9 cellular contexts compared by ENCODE assay signal in the genomic region with DNA sequence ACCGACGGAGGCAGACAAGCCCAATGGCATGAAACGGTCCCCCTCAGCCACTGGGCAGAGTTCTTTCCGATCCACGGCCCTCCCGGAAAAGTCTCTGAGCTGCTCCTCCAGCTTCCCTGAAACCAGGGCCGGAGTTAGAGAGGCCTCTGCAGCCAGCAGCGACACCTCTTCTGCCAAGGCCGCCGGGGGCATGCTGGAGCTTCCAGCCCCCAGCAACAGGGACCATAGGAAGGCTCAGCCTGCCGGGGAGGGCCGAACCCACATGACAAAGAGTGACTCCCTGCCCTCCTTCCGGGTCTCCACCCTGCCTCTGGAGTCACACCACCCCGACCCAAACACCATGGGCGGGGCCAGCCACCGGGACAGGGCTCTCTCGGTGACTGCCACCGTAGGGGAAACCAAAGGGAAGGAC. TPM values are rescaled to one million over a fixed set of nuclear protein-coding genes. Genes with fewer than 3 reads are reported as not detected.
A peak's percentile ranks its signal among the peaks of the same experiment; 100 is the strongest.
DNase-seq lines count a peak whose midpoint lies in the region; ATAC-seq, FAIRE-seq and TF ChIP-seq lines count a peak whose summit lies in the region.
"Had no signal": no experiment of that assay in that cellular context is flagged by ENCODE, and none has a peak within 500 bp of the region (broad histone marks: within the 10 kb centered on the region; RNA-seq: fewer than 3 reads in every experiment).

No MANE protein-coding gene starts in this region.

- H3K4me3 ChIP-seq in esophagus squamous epithelium (peak overlapping the region; percentile 13 to 61 (median 37)), retinal pigment epithelial cell (ENCODE audit: low read length) (peak overlapping the region; percentile 29), vagina (peak overlapping the region; percentile 33 to 34), foreskin fibroblast (ENCODE audit: low read depth in 1 of 2, low read length in 2 of 2) (no peak overlapping the region)

- H3K9me3 ChIP-seq in esophagus squamous epithelium, result no peaks in the 10 kb centered on the region
- H3K9me3 ChIP-seq in vagina, result no peaks in the 10 kb centered on the region

- TF ChIP-seq CTCF in esophagus squamous epithelium (IDR thresholded peaks at IDR 0.05) (no peak), retinal pigment epithelial cell (conservative IDR thresholded peaks at IDR 0.05; ENCODE audit: low read depth, low read length) (no peak), vagina (IDR thresholded peaks at IDR 0.05) (no peak), foreskin fibroblast (IDR thresholded peaks at IDR 0.05; ENCODE audit: low read depth, low read length) (no peak)

- H3K27ac ChIP-seq in esophagus squamous epithelium, result peak overlapping the region; percentile 87 to 90 (median 89)
- H3K27ac ChIP-seq in vagina, result peak overlapping the region; percentile 76
- H3K27ac ChIP-seq: VCaP had no signal

- H3K27me3 ChIP-seq in esophagus squamous epithelium (no peaks in the 10 kb centered on the region), vagina (no peaks in the 10 kb centered on the region)

- intact Hi-C loops in esophagus squamous epithelium (cut with DNase I), result no loop called here
- intact Hi-C loops in vagina (cut with DNase I), result no loop called here

- ATAC-seq in GM19395 (IDR thresholded peaks at IDR 0.05; ENCODE audit: unreplicated experiment), result peak; percentile 63
- peak; percentile 35 for ATAC-seq in HG03520 (IDR thresholded peaks at IDR 0.05; ENCODE audit: unreplicated experiment)

- TF ChIP-seq POLR2A in esophagus squamous epithelium (IDR thresholded peaks at IDR 0.05) (no peak), vagina (IDR thresholded peaks at IDR 0.05) (no peak), H54 (IDR thresholded peaks at IDR 0.05; ENCODE audit: low read depth, low read length) (no peak)

- no CpG with 5 or more reads among the region's 18 CpGs for WGBS in esophagus squamous epithelium, 2 donors

- peak; percentile 22 to 38 (median 30) for DNase-seq in activated CD8-positive, alpha-beta memory T cell treated with anti-CD3 and anti-CD28 coated beads for 48 hours (ENCODE audit: low read depth in 2 of 3, low spot score in 2 of 3)
- peak; percentile 21 for DNase-seq in esophagus squamous epithelium (lab: John Stamatoyannopoulos, UW)
- no peak for DNase-seq in retinal pigment epithelial cell (ENCODE audit: low read depth)
- DNase-seq in vagina (ENCODE audit: extremely low spot score in 2 of 2), result no peak
- DNase-seq in H54 (ENCODE audit: insufficient read length, low spot score), result no peak
- DNase-seq in foreskin fibroblast, result no peak

- H3K36me3 ChIP-seq in esophagus squamous epithelium (peaks cover 28 to 96% (median 35%) of the 10 kb centered on the region in 3 donors), vagina (peaks cover 0 to 33% of the 10 kb centered on the region in 2 donors)

- no peak for FAIRE-seq in H54 (lab: Jason Lieb, UNC)

- H3K4me1 ChIP-seq in esophagus squamous epithelium, result peaks cover 13 to 33% (median 14%) of the 10 kb centered on the region in 3 donors
- H3K4me1 ChIP-seq in vagina, result peaks cover 30% of the 10 kb centered on the region

RNA-seq across cellular contexts. Expression of a gene that starts 30.1 kb away (rescaled TPM):
- total RNA-seq in esophagus squamous epithelium, result 1 to 10 TPM in 1 of 4 donors, under 1 TPM in 2, not detected in 1; 0.13 to 1.3 (median 0.95) TPM
- 2.0 TPM for total RNA-seq in vagina

Comparison
In these comparisons a context has a peak if more than half of its experiments do, and no peak if none do; other contexts are left out.
1. DNase-seq: peak in activated CD8-positive, alpha-beta memory T cell treated with anti-CD3 and anti-CD28 coated beads for 48 hours (3 of 3) and esophagus squamous epithelium (single experiment); none in retinal pigment epithelial cell (single experiment), vagina (0 of 2), H54 (single experiment) and foreskin fibroblast (0 of 2).
2. H3K4me3 ChIP-seq: peak in esophagus squamous epithelium (4 of 4), retinal pigment epithelial cell (single experiment) and vagina (2 of 2); none in foreskin fibroblast (0 of 2).